Comparison of ENCODE assay signal across 20 cellular contexts in genomic region chr6:106710580-106710979, GRCh38.
"Had no signal": no experiment of that assay in that cellular context is flagged by ENCODE, and none has a peak within 500 bp of the region (broad histone marks: within the 10 kb centered on the region; RNA-seq: fewer than 3 reads in every experiment).

No MANE protein-coding gene starts in this region.

- H3K36me3 ChIP-seq: neutrophil, sigmoid colon, stomach, thoracic aorta, transverse colon had no signal

- H3K27me3 ChIP-seq: foreskin keratinocyte, neutrophil, sigmoid colon, transverse colon had no signal

- H3K9me3 ChIP-seq: neutrophil, sigmoid colon, thoracic aorta, transverse colon had no signal

- H3K4me3 ChIP-seq: lung, sigmoid colon, skin epidermis, stomach, thoracic aorta, transverse colon had no signal

- H3K4me1 ChIP-seq: sigmoid colon, stomach had no signal

- DNase-seq: effector memory CD8-positive, alpha-beta T cell; erythroblast; foreskin keratinocyte; immature natural killer cell; left colon; left ventricle myocardium superior; naive thymus-derived CD4-positive, alpha-beta T cell; nephron progenitor cell; posterior cingulate gyrus; sigmoid colon; stimulated activated CD4-positive, alpha-beta T cell treated with anti-CD3 and anti-CD28 coated beads, Interleukin-2, amount 100 ng/mL, for 24 hours; stimulated activated CD4-positive, alpha-beta T cell treated with anti-CD3 and anti-CD28 coated beads, Interleukin-4, amount 100 ng/mL, for 4 hours; stimulated activated naive CD4-positive, alpha-beta T cell; stomach; substantia nigra; transverse colon had no signal

- H3K27ac ChIP-seq: foreskin keratinocyte, neutrophil, sigmoid colon, skin epidermis, stomach, thoracic aorta, transverse colon had no signal

- ATAC-seq: effector memory CD8-positive, alpha-beta T cell; foreskin keratinocyte; left colon; left ventricle myocardium superior; naive thymus-derived CD4-positive, alpha-beta T cell had no signal
